In the genomic region with DNA sequence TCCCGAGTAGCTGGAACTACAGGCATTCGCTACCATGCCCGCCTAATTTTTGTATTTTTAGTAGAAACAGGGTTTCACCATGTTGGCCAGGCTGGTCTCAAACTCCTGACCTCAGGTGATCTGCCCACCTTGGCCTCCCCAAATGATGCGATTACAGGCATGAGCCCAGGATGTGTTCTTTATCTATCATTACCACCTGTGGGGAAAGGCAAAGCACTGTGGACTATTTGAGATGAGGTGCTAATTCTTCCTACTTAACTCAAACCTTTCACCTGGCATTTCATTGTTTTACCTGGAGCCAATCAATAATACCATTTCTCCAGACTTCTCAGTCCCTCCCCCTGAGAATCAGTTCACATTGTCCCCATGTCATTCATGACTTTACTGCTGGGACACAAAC, we compare ENCODE assay signal across 20 cellular contexts.
"Had no signal": no experiment of that assay in that cellular context is flagged by ENCODE, and none has a peak within 500 bp of the region (broad histone marks: within the 10 kb centered on the region; RNA-seq: fewer than 3 reads in every experiment).

No MANE protein-coding gene starts in this region.

- H3K27me3 Mint-ChIP-seq: IgD-negative memory B cell had no signal

- DNase-seq: KBM-7, MV-4-11, NCI-H1048, NCI-H1105, NCI-H1417, NCI-H1436 treated with DMSO at 0.1 percent for 48 hours, NCI-H187, NCI-H2029, NCI-H2081 treated with DMSO at 0.1 percent for 48 hours, NCI-H2171, NCI-H446, NCI-H510A, NCI-H524 treated with DMSO at 0.1 percent for 48 hours, NCI-H69, NCI-H774, SHP77, SK-N-SH had no signal

- H3K27ac Mint-ChIP-seq: IgD-negative memory B cell had no signal

- H3K36me3 Mint-ChIP-seq: IgD-negative memory B cell had no signal

- H3K4me2 ChIP-seq: SK-N-SH had no signal

- H3K9me3 ChIP-seq: SK-N-SH had no signal

- H3K27ac ChIP-seq: HL-60, RWPE1 had no signal

- H3K9ac ChIP-seq: SK-N-SH had no signal
